In the genomic region with DNA sequence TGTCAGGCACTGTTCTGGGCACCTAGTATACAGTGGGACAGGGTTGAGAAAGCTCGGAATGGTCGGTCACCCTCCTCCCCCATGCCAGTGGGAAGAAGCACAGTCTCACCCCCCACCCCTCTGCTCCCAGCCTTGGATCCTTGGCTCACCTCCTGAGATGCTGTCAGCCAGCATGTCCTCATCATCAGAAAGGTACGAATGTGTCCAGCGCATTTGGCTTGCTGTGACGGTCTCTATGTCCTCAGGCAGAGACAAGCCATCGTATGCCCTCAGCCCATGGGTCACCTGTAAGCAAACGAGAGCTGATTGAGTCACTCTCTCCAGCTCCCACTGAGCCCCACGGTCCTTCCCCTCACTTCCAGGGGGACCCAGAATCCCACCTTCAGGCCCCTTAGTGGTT, we compare ENCODE assay signal across 15 cellular contexts. TPM values are rescaled to one million over a fixed set of nuclear protein-coding genes. Genes with fewer than 3 reads are reported as not detected.
A peak's percentile ranks its signal among the peaks of the same experiment; 100 is the strongest.
DNase-seq lines count a peak whose midpoint lies in the region; ATAC-seq and TF ChIP-seq lines count a peak whose summit lies in the region.
"Had no signal": no experiment of that assay in that cellular context is flagged by ENCODE, and none has a peak within 500 bp of the region (broad histone marks: within the 10 kb centered on the region; RNA-seq: fewer than 3 reads in every experiment).

No MANE protein-coding gene starts in this region.

- H3K27ac ChIP-seq in adrenal gland (peak overlapping the region; percentile 29 to 93 (median 72)), heart left ventricle (peak overlapping the region; percentile 83 to 98 (median 90)), prostate gland (peak overlapping the region; percentile 52 to 66), upper lobe of right lung (peak overlapping the region; percentile 65)

- peaks cover 0 to 21% of the 10 kb centered on the region in 2 donors for H3K36me3 ChIP-seq in adrenal gland (replicated peaks in 1 of 2)
- peaks cover 0 to 65% (median 40%) of the 10 kb centered on the region in 9 donors for H3K36me3 ChIP-seq in heart left ventricle
- H3K36me3 ChIP-seq in prostate gland, result no peaks in the 10 kb centered on the region
- H3K36me3 ChIP-seq in upper lobe of right lung, result peaks cover 31% of the 10 kb centered on the region

- TF ChIP-seq POLR2A in adrenal gland (IDR thresholded peaks at IDR 0.05) (no peak), heart left ventricle (IDR thresholded peaks at IDR 0.05) (no peak), prostate gland (IDR thresholded peaks at IDR 0.05) (no peak)

- H3K4me1 Mint-ChIP-seq in immature natural killer cell, result no peaks in the 10 kb centered on the region

- intact Hi-C loops in adrenal gland (cut with DNase I) (no loop called here), heart left ventricle (cut with DNase I) (loop anchor here (5.0 kb wide), 3 partner anchors 41 to 66 kb away; a partner anchor contains a TSS), prostate gland (cut with DNase I) (loop anchor here (5.0 kb wide), 1 partner anchor 46 kb away; no protein-coding TSS in a partner anchor), upper lobe of right lung (cut with DNase I) (no loop called here)

- H3K36me3 Mint-ChIP-seq in immature natural killer cell, result no peaks in the 10 kb centered on the region
- H3K36me3 Mint-ChIP-seq: naive B cell had no signal

- H3K9me3 Mint-ChIP-seq in immature natural killer cell, result no peaks in the 10 kb centered on the region
- H3K9me3 Mint-ChIP-seq: naive B cell had no signal

- TF ChIP-seq CTCF in adrenal gland (IDR thresholded peaks at IDR 0.05) (no peak), heart left ventricle (IDR thresholded peaks at IDR 0.05) (no peak), prostate gland (IDR thresholded peaks at IDR 0.05) (no peak), upper lobe of right lung (IDR thresholded peaks at IDR 0.05) (no peak)

- no peak overlapping the region for H3K4me3 Mint-ChIP-seq in immature natural killer cell
- H3K4me3 Mint-ChIP-seq: naive B cell had no signal

- 43 to 66% (median 57%) methylated on average over 6 to 8 of the region's 8 CpGs for WGBS in adrenal gland, 4 donors
- WGBS in heart left ventricle, 4 donors, result 52 to 76% (median 66%) methylated on average over 6 to 8 of the region's 8 CpGs
- WGBS in prostate gland, result 59% methylated on average over 8 of the region's 8 CpGs

- H3K27me3 ChIP-seq in adrenal gland, result no peaks in the 10 kb centered on the region
- no peaks in the 10 kb centered on the region for H3K27me3 ChIP-seq in heart left ventricle
- no peaks in the 10 kb centered on the region for H3K27me3 ChIP-seq in prostate gland (replicated peaks; ENCODE audit: insufficient read depth)
- H3K27me3 ChIP-seq in upper lobe of right lung, result no peaks in the 10 kb centered on the region

- peak in 2 of 4 donors; percentile 6 to 18 for ATAC-seq in heart left ventricle
- ATAC-seq in upper lobe of right lung, result no peak
- ATAC-seq: HepG2 had no signal

- no peak overlapping the region for H3K27ac Mint-ChIP-seq in immature natural killer cell

- H3K4me1 ChIP-seq in adrenal gland (replicated peaks in 1 of 2) (peaks cover 24 to 68% of the 10 kb centered on the region in 2 donors), heart left ventricle (peaks cover 20 to 86% (median 76%) of the 10 kb centered on the region in 12 donors), prostate gland (replicated peaks) (peaks cover 20% of the 10 kb centered on the region), upper lobe of right lung (peaks cover 46% of the 10 kb centered on the region)

- peaks cover 0 to 2% (median 0%) of the 10 kb centered on the region in 3 donors for H3K27me3 Mint-ChIP-seq in immature natural killer cell (ENCODE audit: low read depth in 3 of 3)

- H3K4me3 ChIP-seq in adrenal gland, result no peak overlapping the region
- H3K4me3 ChIP-seq in heart left ventricle, result no peak overlapping the region
- H3K4me3 ChIP-seq in prostate gland, result no peak overlapping the region
- no peak overlapping the region for H3K4me3 ChIP-seq in upper lobe of right lung

- H3K9me3 ChIP-seq in adrenal gland (replicated peaks in 1 of 3) (no peaks in the 10 kb centered on the region), heart left ventricle (no peaks in the 10 kb centered on the region), prostate gland (no peaks in the 10 kb centered on the region), upper lobe of right lung (no peaks in the 10 kb centered on the region)

- DNase-seq in adrenal gland, result peak in 1 of 7 donors; percentile 32
- DNase-seq in heart left ventricle, result peak in 2 of 5 donors; percentile 7 to 63
- no peak for DNase-seq in prostate gland (ENCODE audit: low spot score)
- no peak for DNase-seq in upper lobe of right lung
- DNase-seq in immature natural killer cell, result no peak
- DNase-seq in activated CD4-positive, alpha-beta T cell treated with anti-CD3 and anti-CD28 coated beads for 1 hour, result no peak
- no peak for DNase-seq in NCI-H526 treated with DMSO at 0.1 percent for 48 hours (lab: John Stamatoyannopoulos, UW)
- DNase-seq: activated CD4-positive, CD25-positive, alpha-beta regulatory T cell treated with anti-CD3 and anti-CD28 coated beads, Interleukin-2, amount 50 U/mL, for 72 hours; activated naive CD4-positive, alpha-beta T cell treated with anti-CD3 and anti-CD28 coated beads, Interleukin-2, amount 50 U/mL, for 16 hours; central memory CD4-positive, alpha-beta T cell; DMS79; naive B cell; NCI-H82; stimulated activated CD4-positive, alpha-beta T cell treated with anti-CD3 and anti-CD28 coated beads, Interleukin-2, amount 100 ng/mL, for 24 hours had no signal

RNA-seq across cellular contexts. Expression of a gene that starts 41.1 kb away (rescaled TPM):
- total RNA-seq in adrenal gland, result 100 to 1,000 TPM; 232 to 558 (median 316) TPM
- 100 to 1,000 TPM in 2 of 3 donors, 10 to 100 TPM in 1; 38.7 to 394 (median 156) TPM for polyA plus RNA-seq in adrenal gland
- 100 to 1,000 TPM; 202 to 608 (median 304) TPM for total RNA-seq in heart left ventricle
- 100 to 1,000 TPM; 164 to 315 TPM for polyA plus RNA-seq in heart left ventricle
- total RNA-seq in prostate gland, result 100 to 1,000 TPM; 135 to 257 TPM
- total RNA-seq in upper lobe of right lung, result 393 TPM
- polyA plus RNA-seq in immature natural killer cell, result under 1 TPM in 1 of 3 donors, not detected in 2; 0.19 TPM

Comparison
In these comparisons a context has a peak if more than half of its experiments do, and no peak if none do; other contexts are left out.
1. intact Hi-C loops: an anchor here in heart left ventricle (5.0 kb wide) and prostate gland (5.0 kb wide); none called in adrenal gland and upper lobe of right lung.